ENCODE assay signal across 29 cellular contexts in the genomic region with DNA sequence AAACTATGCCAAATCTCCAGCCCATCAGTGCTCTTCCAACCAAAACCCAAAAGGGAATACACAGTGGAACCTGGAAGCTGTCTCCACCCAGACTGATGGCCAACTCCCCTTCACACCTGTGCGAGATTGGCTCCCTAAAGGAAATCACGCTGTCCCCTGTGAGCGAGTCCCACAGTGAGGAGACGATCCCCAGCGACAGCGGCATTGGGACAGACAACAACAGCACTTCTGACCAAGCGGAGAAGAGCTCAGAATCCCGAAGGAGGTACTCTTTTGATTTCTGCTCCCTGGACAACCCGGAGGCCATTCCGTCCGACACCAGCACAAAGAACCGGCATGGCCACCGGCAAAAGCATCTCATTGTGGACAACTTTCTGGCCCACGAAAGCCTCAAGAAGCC.
"Had no signal": no experiment of that assay in that cellular context is flagged by ENCODE, and none has a peak within 500 bp of the region (broad histone marks: within the 10 kb centered on the region; RNA-seq: fewer than 3 reads in every experiment).

No MANE protein-coding gene starts in this region.

- H3K4me1 Mint-ChIP-seq: stimulated activated naive CD8-positive, alpha-beta T cell treated with anti-CD3 and anti-CD28 coated beads, Interleukin-15, amount 100 ng/mL, for 72 hours had no signal

- H3K9me3 ChIP-seq: stomach, suprapubic skin, testis, thoracic aorta, thyroid gland, tibial artery, tibial nerve, transverse colon, upper lobe of left lung, upper lobe of right lung, uterus, vagina had no signal

- H3K4me3 Mint-ChIP-seq: stimulated activated effector memory CD8-positive, alpha-beta T cell treated with anti-CD3 and anti-CD28 coated beads, Interleukin-12 subunit alpha, Interleukin-12 subunit beta, amount 100 ng/mL, for 72 hours; stimulated activated memory B cell treated with anti-CD40 and anti-IgM and Interleukin-4, amounts not matched to agents 10 μg/mL and 1 μg/mL and 100 μg/mL, for 72 hours; stimulated activated naive B cell treated with anti-CD40 and anti-IgM and Interleukin-4, amounts not matched to agents 10 μg/mL and 1 μg/mL and 100 μg/mL, for 72 hours; stimulated activated naive CD8-positive, alpha-beta T cell treated with anti-CD3 and anti-CD28 coated beads, Interleukin-15, amount 100 ng/mL, for 72 hours; stimulated activated naive CD8-positive, alpha-beta T cell treated with anti-CD3 and anti-CD28 coated beads, Interleukin-15, Interleukin-2, amounts not matched to agents 100 ng/mL and 50 ng/mL, for 24 hours; type B pancreatic cell had no signal

- H3K27me3 Mint-ChIP-seq: stimulated activated memory B cell treated with anti-CD40 and anti-IgM and Interleukin-4, amounts not matched to agents 10 μg/mL and 1 μg/mL and 100 μg/mL, for 72 hours; stimulated activated naive B cell treated with anti-CD40 and anti-IgM and Interleukin-4, amounts not matched to agents 10 μg/mL and 1 μg/mL and 100 μg/mL, for 72 hours; stimulated activated naive CD8-positive, alpha-beta T cell treated with anti-CD3 and anti-CD28 coated beads, Interleukin-15, amount 100 ng/mL, for 72 hours; stimulated activated naive CD8-positive, alpha-beta T cell treated with anti-CD3 and anti-CD28 coated beads, Interleukin-15, Interleukin-2, amounts not matched to agents 100 ng/mL and 50 ng/mL, for 24 hours; type B pancreatic cell had no signal

- H3K27me3 ChIP-seq: stomach, suprapubic skin, testis, thyroid gland, tibial artery, tibial nerve, transverse colon, upper lobe of left lung, upper lobe of right lung, uterus, vagina had no signal

- DNase-seq: stimulated activated CD4-positive, alpha-beta T cell treated with anti-CD3 and anti-CD28 coated beads, Interleukin-2, amount 100 ng/mL, for 48 hours; stimulated activated CD4-positive, alpha-beta T cell treated with anti-CD3 and anti-CD28 coated beads, Interleukin-4, amount 100 ng/mL, for 1 hour; stimulated activated CD4-positive, alpha-beta T cell treated with anti-CD3 and anti-CD28 coated beads, Interleukin-4, amount 100 ng/mL, for 24 hours; stimulated activated CD4-positive, alpha-beta T cell treated with anti-CD3 and anti-CD28 coated beads, Interleukin-4, amount 100 ng/mL, for 4 hours; stimulated activated CD8-positive, alpha-beta memory T cell treated with anti-CD3 and anti-CD28 coated beads, Interleukin-4, amount 100 ng/mL, for 48 hours; stimulated activated naive B cell treated with anti-CD40 and anti-IgM and Interleukin-4, amounts not matched to agents 10 μg/mL and 1 μg/mL and 100 μg/mL, for 72 hours; stimulated activated naive CD4-positive, alpha-beta T cell; stimulated activated naive CD4-positive, alpha-beta T cell treated with Interleukin-2 at 50 U/mL for 16 hours; stimulated activated naive CD8-positive, alpha-beta T cell treated with anti-CD3 and anti-CD28 coated beads, Interleukin-15, amount 100 ng/mL, for 72 hours; stimulated activated naive CD8-positive, alpha-beta T cell treated with anti-CD3 and anti-CD28 coated beads, Interleukin-15, Interleukin-2, amounts not matched to agents 100 U/mL and 50 U/mL, for 24 hours; stomach; substantia nigra; testis; thyroid gland; tibial artery; transverse colon; trophoblast cell; upper lobe of left lung; upper lobe of right lung; uterus had no signal

- H3K36me3 ChIP-seq: thyroid gland, uterus had no signal

- FAIRE-seq: urothelium cell line had no signal

- H3K4me1 ChIP-seq: suprapubic skin, testis, thyroid gland, tibial nerve, transverse colon, upper lobe of left lung, uterus, vagina had no signal

- H3K27ac Mint-ChIP-seq: stimulated activated effector memory CD8-positive, alpha-beta T cell treated with anti-CD3 and anti-CD28 coated beads, Interleukin-12 subunit alpha, Interleukin-12 subunit beta, amount 100 ng/mL, for 72 hours; stimulated activated memory B cell treated with anti-CD40 and anti-IgM and Interleukin-4, amounts not matched to agents 10 μg/mL and 1 μg/mL and 100 μg/mL, for 72 hours; stimulated activated naive CD8-positive, alpha-beta T cell treated with anti-CD3 and anti-CD28 coated beads, Interleukin-15, Interleukin-2, amounts not matched to agents 100 ng/mL and 50 ng/mL, for 24 hours; type B pancreatic cell had no signal

- ATAC-seq: stimulated activated effector memory CD8-positive, alpha-beta T cell treated with anti-CD3 and anti-CD28 coated beads, Interleukin-12 subunit alpha, Interleukin-12 subunit beta, amount 100 ng/mL, for 72 hours; stimulated activated memory B cell treated with anti-CD40 and anti-IgM and Interleukin-4, amounts not matched to agents 10 μg/mL and 1 μg/mL and 100 μg/mL, for 72 hours; stimulated activated naive B cell treated with anti-CD40 and anti-IgM and Interleukin-4, amounts not matched to agents 10 μg/mL and 1 μg/mL and 100 μg/mL, for 72 hours; stimulated activated naive CD8-positive, alpha-beta T cell treated with anti-CD3 and anti-CD28 coated beads, Interleukin-15, amount 100 ng/mL, for 72 hours; stimulated activated naive CD8-positive, alpha-beta T cell treated with anti-CD3 and anti-CD28 coated beads, Interleukin-15, Interleukin-2, amounts not matched to agents 100 U/mL and 50 U/mL, for 24 hours; upper lobe of right lung had no signal

- H3K27ac ChIP-seq: stomach, suprapubic skin, testis, thoracic aorta, thyroid gland, tibial artery, tibial nerve, transverse colon, upper lobe of left lung, upper lobe of right lung, uterus, vagina had no signal

- H3K9me3 Mint-ChIP-seq: stimulated activated effector memory CD8-positive, alpha-beta T cell treated with anti-CD3 and anti-CD28 coated beads, Interleukin-12 subunit alpha, Interleukin-12 subunit beta, amount 100 ng/mL, for 72 hours; stimulated activated memory B cell treated with anti-CD40 and anti-IgM and Interleukin-4, amounts not matched to agents 10 μg/mL and 1 μg/mL and 100 μg/mL, for 72 hours; stimulated activated naive B cell treated with anti-CD40 and anti-IgM and Interleukin-4, amounts not matched to agents 10 μg/mL and 1 μg/mL and 100 μg/mL, for 72 hours; stimulated activated naive CD8-positive, alpha-beta T cell treated with anti-CD3 and anti-CD28 coated beads, Interleukin-15, amount 100 ng/mL, for 72 hours; stimulated activated naive CD8-positive, alpha-beta T cell treated with anti-CD3 and anti-CD28 coated beads, Interleukin-15, Interleukin-2, amounts not matched to agents 100 ng/mL and 50 ng/mL, for 24 hours; type B pancreatic cell had no signal

- H3K4me3 ChIP-seq: stomach, suprapubic skin, testis, thoracic aorta, thyroid gland, tibial artery, tibial nerve, transverse colon, upper lobe of left lung, upper lobe of right lung, uterus, vagina had no signal
